ENCODE assay signal across 8 cellular contexts in genomic region chr18:54261894-54262293, GRCh38. TPM values are rescaled to one million over a fixed set of nuclear protein-coding genes. Genes with fewer than 3 reads are reported as not detected.
A peak's percentile ranks its signal among the peaks of the same experiment; 100 is the strongest.
DNase-seq lines count a peak whose midpoint lies in the region; ATAC-seq, FAIRE-seq and TF ChIP-seq lines count a peak whose summit lies in the region.

No MANE protein-coding gene starts in this region.

- POLR2A ChIA-PET in activated CD8-positive, alpha-beta T cell treated with anti-CD3 and anti-CD28 coated beads, Interleukin-2, amount 10 ng/mL, durations not matched to agents 7 days and 5 days (lab: Charles Lee): interaction anchor here (1.6 kb wide), 1 partner anchor 8 kb away, joined by 6 read pairs; the partner anchor contains the start of gene POLI

- peak; percentile 66 for ATAC-seq in HG03095 (IDR thresholded peaks at IDR 0.05; ENCODE audit: unreplicated experiment)
- no peak for ATAC-seq in activated CD8-positive, alpha-beta T cell treated with anti-CD3 and anti-CD28 coated beads, Interleukin-2, amount 10 ng/mL, durations not matched to agents 7 days and 5 days
- ATAC-seq in stimulated activated effector memory CD8-positive, alpha-beta T cell treated with anti-CD3 and anti-CD28 coated beads, Interleukin-12 subunit alpha, Interleukin-12 subunit beta, amount 100 ng/mL, for 72 hours: peak; percentile 79

- no peaks in the 10 kb centered on the region for H3K36me3 ChIP-seq in kidney (ENCODE audit: control insufficient read depth in 1 of 2, insufficient read depth in 2 of 2, low read length in 2 of 2)

- H3K27ac Mint-ChIP-seq in activated CD8-positive, alpha-beta T cell treated with anti-CD3 and anti-CD28 coated beads, Interleukin-2, amount 10 ng/mL, durations not matched to agents 7 days and 5 days: peak overlapping the region; percentile 53
- H3K27ac Mint-ChIP-seq in stimulated activated effector memory CD8-positive, alpha-beta T cell treated with anti-CD3 and anti-CD28 coated beads, Interleukin-12 subunit alpha, Interleukin-12 subunit beta, amount 100 ng/mL, for 72 hours: peak overlapping the region; percentile 94

- no peak for TF ChIP-seq CTCF in kidney (IDR thresholded peaks at IDR 0.05; ENCODE audit: borderline replicate concordance, extremely low read depth, insufficient read depth)

- no peak overlapping the region for H3K27ac ChIP-seq in kidney (ENCODE audit: low read depth in 2 of 2, low read length in 2 of 2)

- H3K4me3 Mint-ChIP-seq in activated CD8-positive, alpha-beta T cell treated with anti-CD3 and anti-CD28 coated beads, Interleukin-2, amount 10 ng/mL, durations not matched to agents 7 days and 5 days: no peak overlapping the region
- H3K4me3 Mint-ChIP-seq in stimulated activated effector memory CD8-positive, alpha-beta T cell treated with anti-CD3 and anti-CD28 coated beads, Interleukin-12 subunit alpha, Interleukin-12 subunit beta, amount 100 ng/mL, for 72 hours: peak overlapping the region; percentile 56

- CTCF ChIA-PET in activated CD8-positive, alpha-beta T cell treated with anti-CD3 and anti-CD28 coated beads, Interleukin-2, amount 10 ng/mL, durations not matched to agents 7 days and 5 days (lab: Charles Lee): no interaction called here

- H3K4me1 ChIP-seq in kidney (ENCODE audit: control insufficient read depth in 1 of 2, insufficient read depth in 1 of 2, low read depth in 1 of 2, low read length in 2 of 2): no peaks in the 10 kb centered on the region

- DNase-seq in activated CD8-positive, alpha-beta memory T cell treated with anti-CD3 and anti-CD28 coated beads for 24 hours: peak; percentile 69
- no peak for DNase-seq in activated CD8-positive, alpha-beta memory T cell treated with anti-CD3 and anti-CD28 coated beads, Interleukin-2, amount 50 U/mL, for 48 hours
- no peak for DNase-seq in activated CD8-positive, alpha-beta T cell treated with anti-CD3 and anti-CD28 coated beads, Interleukin-2, amount 10 ng/mL, durations not matched to agents 7 days and 5 days
- DNase-seq in stimulated activated effector memory CD8-positive, alpha-beta T cell treated with anti-CD3 and anti-CD28 coated beads, Interleukin-12 subunit alpha, Interleukin-12 subunit beta, amount 100 ng/mL, for 72 hours (ENCODE audit: low spot score in 2 of 2): no peak
- no peak for DNase-seq in NCI-H2171 (lab: John Stamatoyannopoulos, UW)
- DNase-seq in 8988T: no peak
- no peak for DNase-seq in kidney

- no peaks in the 10 kb centered on the region for H3K36me3 Mint-ChIP-seq in activated CD8-positive, alpha-beta T cell treated with anti-CD3 and anti-CD28 coated beads, Interleukin-2, amount 10 ng/mL, durations not matched to agents 7 days and 5 days (ENCODE audit: low read depth)
- H3K36me3 Mint-ChIP-seq in stimulated activated effector memory CD8-positive, alpha-beta T cell treated with anti-CD3 and anti-CD28 coated beads, Interleukin-12 subunit alpha, Interleukin-12 subunit beta, amount 100 ng/mL, for 72 hours: peaks cover 17% of the 10 kb centered on the region

- H3K4me1 Mint-ChIP-seq in activated CD8-positive, alpha-beta T cell treated with anti-CD3 and anti-CD28 coated beads, Interleukin-2, amount 10 ng/mL, durations not matched to agents 7 days and 5 days (ENCODE audit: low read depth): peaks cover 36% of the 10 kb centered on the region
- H3K4me1 Mint-ChIP-seq in stimulated activated effector memory CD8-positive, alpha-beta T cell treated with anti-CD3 and anti-CD28 coated beads, Interleukin-12 subunit alpha, Interleukin-12 subunit beta, amount 100 ng/mL, for 72 hours: peaks cover 52% of the 10 kb centered on the region

- H3K9me3 Mint-ChIP-seq in activated CD8-positive, alpha-beta T cell treated with anti-CD3 and anti-CD28 coated beads, Interleukin-2, amount 10 ng/mL, durations not matched to agents 7 days and 5 days (ENCODE audit: insufficient read depth): no peaks in the 10 kb centered on the region
- H3K9me3 Mint-ChIP-seq in stimulated activated effector memory CD8-positive, alpha-beta T cell treated with anti-CD3 and anti-CD28 coated beads, Interleukin-12 subunit alpha, Interleukin-12 subunit beta, amount 100 ng/mL, for 72 hours: no peaks in the 10 kb centered on the region

- no peak for FAIRE-seq in kidney (lab: Jason Lieb, UNC)

- no peak overlapping the region for H3K9ac ChIP-seq in kidney (ENCODE audit: low read length in 2 of 2)

- no peaks in the 10 kb centered on the region for H3K9me3 ChIP-seq in kidney (ENCODE audit: control insufficient read depth in 1 of 2, low read length in 2 of 2)

- intact Hi-C loops in kidney (cut with DNase I): no loop called here

- no peak overlapping the region for H3K4me3 ChIP-seq in kidney (ENCODE audit: low read length in 2 of 2)

- no peaks in the 10 kb centered on the region for H3K27me3 Mint-ChIP-seq in activated CD8-positive, alpha-beta T cell treated with anti-CD3 and anti-CD28 coated beads, Interleukin-2, amount 10 ng/mL, durations not matched to agents 7 days and 5 days (ENCODE audit: low read depth)

RNA-seq across cellular contexts. Expression of gene POLI, which starts 7.4 kb away (rescaled TPM):
- 10 to 100 TPM; 14.2 to 14.3 TPM for total RNA-seq in activated CD8-positive, alpha-beta T cell treated with anti-CD3 and anti-CD28 coated beads, Interleukin-2, amount 10 ng/mL, durations not matched to agents 7 days and 5 days
- 45.1 TPM for total RNA-seq in kidney
- polyA plus RNA-seq in kidney (ENCODE audit: insufficient read depth, low read depth, low replicate concordance): 15.6 TPM

RNA-seq across cellular contexts. Expression of gene MBD2, which starts 37.4 kb away (rescaled TPM):
- total RNA-seq in activated CD8-positive, alpha-beta T cell treated with anti-CD3 and anti-CD28 coated beads, Interleukin-2, amount 10 ng/mL, durations not matched to agents 7 days and 5 days: 100 to 1,000 TPM; 122 to 126 TPM
- total RNA-seq in kidney: 123 TPM
- 79.1 TPM for polyA plus RNA-seq in kidney (ENCODE audit: insufficient read depth, low read depth, low replicate concordance)
